ENCODE assay signal across 9 cellular contexts in the genomic region with DNA sequence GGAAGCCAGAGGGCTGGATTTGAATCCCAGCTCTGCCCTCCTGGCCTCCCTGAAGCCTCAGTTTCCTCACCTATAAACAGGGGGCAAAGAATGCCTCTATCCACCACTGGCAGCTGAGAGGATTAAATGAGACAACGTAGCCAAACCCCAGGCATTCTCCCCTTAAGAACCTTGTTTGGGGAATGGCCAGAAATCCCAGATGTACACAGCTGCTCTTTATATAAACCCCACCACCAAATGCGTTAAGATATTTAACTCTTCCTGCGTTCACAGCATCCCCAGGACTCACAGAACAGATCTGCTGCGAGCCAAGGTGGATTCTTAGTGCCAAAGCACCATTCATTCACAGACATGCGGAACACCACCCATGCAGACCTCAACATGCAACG. TPM values are rescaled to one million over a fixed set of nuclear protein-coding genes. Genes with fewer than 3 reads are reported as not detected.
A peak's percentile ranks its signal among the peaks of the same experiment; 100 is the strongest.
DNase-seq lines count a peak whose midpoint lies in the region; ATAC-seq, FAIRE-seq and TF ChIP-seq lines count a peak whose summit lies in the region.
"Had no signal": no experiment of that assay in that cellular context is flagged by ENCODE, and none has a peak within 500 bp of the region (broad histone marks: within the 10 kb centered on the region; RNA-seq: fewer than 3 reads in every experiment).

No MANE protein-coding gene starts in this region.

- no peak for FAIRE-seq in HepG2 (lab: Jason Lieb, UNC)

- peaks cover 84% of the 10 kb centered on the region for H4K20me1 ChIP-seq in HepG2 (ENCODE audit: insufficient read depth, low read length)

- ATAC-seq in HepG2 (no peak), GM18867 (IDR thresholded peaks at IDR 0.05; ENCODE audit: unreplicated experiment) (no peak), HG03139 (IDR thresholded peaks at IDR 0.05; ENCODE audit: unreplicated experiment) (no peak), GM18517 (IDR thresholded peaks at IDR 0.05; ENCODE audit: unreplicated experiment) (no peak)

- POLR2A ChIA-PET in activated CD4-positive, alpha-beta memory T cell treated with anti-CD3 and anti-CD28 coated beads for 36 hours (lab: Charles Lee): interaction anchor here (1.0 to 2.1 kb wide), 4 partner anchors 49 to 640 kb away, joined by 3 to 5 read pairs (median 4); partner anchors contain the start of gene RPLP1
- POLR2A ChIA-PET in HepG2 (lab: Yijun Ruan, JAX): interaction anchor here (12.3 kb wide), 1 partner anchor 15 kb away, joined by 152 read pairs; no protein-coding TSS in a partner anchor

- CTCF ChIA-PET in activated CD4-positive, alpha-beta memory T cell treated with anti-CD3 and anti-CD28 coated beads for 36 hours (lab: Charles Lee): interaction anchor here (0.7 to 1.1 kb wide), 2 partner anchors 431 to 517 kb away, joined by 3 read pairs; no protein-coding TSS in a partner anchor
- CTCF ChIA-PET in HepG2 (lab: Yijun Ruan, JAX; ENCODE audit: low intra/inter-chr PET ratio, low total read pairs): no interaction called here

- no peak overlapping the region for H3K27ac ChIP-seq in HepG2 (ENCODE audit: extremely low read length, insufficient read depth, low read length)
- peak overlapping the region; percentile 94 for H3K27ac ChIP-seq in suprapubic skin

- no peaks in the 10 kb centered on the region for H3K27me3 ChIP-seq in HepG2 (ENCODE audit: control insufficient read depth in 1 of 2, insufficient read depth in 2 of 2, low read length in 2 of 2)
- no peaks in the 10 kb centered on the region for H3K27me3 ChIP-seq in suprapubic skin

- H2AFZ ChIP-seq in HepG2 (ENCODE audit: low read length): no peak overlapping the region

- no peak for TF ChIP-seq CTCF in HepG2 (CRISPR knock-in tag; IDR thresholded peaks at IDR 0.05)
- TF ChIP-seq CTCF in suprapubic skin (IDR thresholded peaks at IDR 0.05): no peak

- in situ Hi-C loops in HepG2 (cut with HindIII; ENCODE audit: extremely low pct_ligation_motif_present, low pct_unique_long_range_greater_than_20kb): loop anchor here (25.0 kb wide), 1 partner anchor 630 kb away; the partner anchor contains the start of gene RPLP1

- H3K9me3 Mint-ChIP-seq in activated T-cell treated with anti-CD3 and anti-CD28 coated beads, Interleukin-2, amount 50 U/mL, for 24 hours: no peaks in the 10 kb centered on the region
- H3K9me3 Mint-ChIP-seq in activated CD4-positive, alpha-beta memory T cell treated with anti-CD3 and anti-CD28 coated beads for 36 hours: no peaks in the 10 kb centered on the region

- H3K36me3 ChIP-seq in HepG2 (replicated peaks in 1 of 2; ENCODE audit: control insufficient read depth in 1 of 2, insufficient read depth in 2 of 2, low read length in 2 of 2) (peaks cover 15 to 35% of the 10 kb centered on the region in 2 experiments; a peak in 4 of 5 replicates), suprapubic skin (no peaks in the 10 kb centered on the region)

- H3K9me3 ChIP-seq in HepG2 (ENCODE audit: low read length) (no peaks in the 10 kb centered on the region), suprapubic skin (no peaks in the 10 kb centered on the region)

- peaks cover 86% of the 10 kb centered on the region for H3K36me3 Mint-ChIP-seq in activated T-cell treated with anti-CD3 and anti-CD28 coated beads, Interleukin-2, amount 50 U/mL, for 24 hours (ENCODE audit: low read depth)
- H3K36me3 Mint-ChIP-seq in activated CD4-positive, alpha-beta memory T cell treated with anti-CD3 and anti-CD28 coated beads for 36 hours: peaks cover 71% of the 10 kb centered on the region

- H3K4me1 ChIP-seq in HepG2 (ENCODE audit: insufficient read depth, low read length) (peaks cover 69% of the 10 kb centered on the region), suprapubic skin (peaks cover 81% of the 10 kb centered on the region)

- H3K4me1 Mint-ChIP-seq in activated T-cell treated with anti-CD3 and anti-CD28 coated beads, Interleukin-2, amount 50 U/mL, for 24 hours (ENCODE audit: low read depth): peaks cover 74% of the 10 kb centered on the region
- peaks cover 74% of the 10 kb centered on the region for H3K4me1 Mint-ChIP-seq in activated CD4-positive, alpha-beta memory T cell treated with anti-CD3 and anti-CD28 coated beads for 36 hours (ENCODE audit: low read depth)

- H3K9ac ChIP-seq in HepG2 (ENCODE audit: insufficient read depth, low read depth, low read length): no peak overlapping the region

- no peak for TF ChIP-seq RAD21 in HepG2 (CRISPR knock-in tag; IDR thresholded peaks at IDR 0.05)

- peak overlapping the region; percentile 41 for H3K4me3 Mint-ChIP-seq in activated T-cell treated with anti-CD3 and anti-CD28 coated beads, Interleukin-2, amount 50 U/mL, for 24 hours
- peak overlapping the region; percentile 9 for H3K4me3 Mint-ChIP-seq in activated CD4-positive, alpha-beta memory T cell treated with anti-CD3 and anti-CD28 coated beads for 36 hours

- TF ChIP-seq POLR2A in HepG2 (IDR thresholded peaks at IDR 0.05; ENCODE audit: insufficient read depth in 1 of 2, low read depth in 2 of 2, low read length in 2 of 2) (no peak), suprapubic skin (IDR thresholded peaks at IDR 0.05) (no peak)

- H3K4me2 ChIP-seq in HepG2 (ENCODE audit: low read depth, low read length): peak overlapping the region; percentile 96

- H3K27me3 Mint-ChIP-seq in activated T-cell treated with anti-CD3 and anti-CD28 coated beads, Interleukin-2, amount 50 U/mL, for 24 hours: no peaks in the 10 kb centered on the region
- H3K27me3 Mint-ChIP-seq in activated CD4-positive, alpha-beta memory T cell treated with anti-CD3 and anti-CD28 coated beads for 36 hours: no peaks in the 10 kb centered on the region

- no peak for TF ChIP-seq EP300 in HepG2 (IDR thresholded peaks at IDR 0.05; ENCODE audit: low read depth in 2 of 2, low read length in 2 of 2)
- TF ChIP-seq EP300 in HepG2 (CRISPR knock-in tag; IDR thresholded peaks at IDR 0.05; ENCODE audit: borderline replicate concordance): no peak
- TF ChIP-seq EP300 in suprapubic skin (IDR thresholded peaks at IDR 0.05): no peak

- H3K4me3 ChIP-seq in HepG2 (replicated peaks in 1 of 3; ENCODE audit: insufficient read depth in 1 of 3, low read depth in 2 of 3, low read length in 3 of 3): peak overlapping the region in 1 of 3 experiments; percentile 19; a peak in 1 of 6 replicates
- H3K4me3 ChIP-seq in suprapubic skin: peak overlapping the region; percentile 97

- DNase-seq in activated T-cell treated with anti-CD3 and anti-CD28 coated beads, Interleukin-2, amount 50 U/mL, for 24 hours: no peak
- no peak for DNase-seq in activated T-cell treated with anti-CD3 and anti-CD28 coated beads for 4 hours
- DNase-seq in activated CD4-positive, alpha-beta memory T cell treated with anti-CD3 and anti-CD28 coated beads for 36 hours: no peak
- DNase-seq in HepG2 (ENCODE audit: low spot score): no peak
- DNase-seq in suprapubic skin (ENCODE audit: low spot score in 2 of 2): no peak
- DNase-seq: activated CD4-positive, alpha-beta T cell treated with anti-CD3 and anti-CD28 coated beads, Interleukin-2, amount 50 U/mL, for 4 hours had no signal

- BruUV-seq in HepG2 (replicated peaks; lab: Mats Ljungman, UMichigan): no TSS peak

- 90% methylated on average over 5 of the region's 6 CpGs for whole genome bisulfite sequencing in HepG2 (ENCODE audit: low lambda C conversion rate)
- 58% methylated on average over 6 of the region's 6 CpGs for WGBS in suprapubic skin

- intact Hi-C loops in activated CD4-positive, alpha-beta memory T cell treated with anti-CD3 and anti-CD28 coated beads for 36 hours (cut with micrococcal nuclease): no loop called here
- intact Hi-C loops in HepG2 (cut with micrococcal nuclease; ENCODE audit: unreplicated experiment): no loop called here

- H3K79me2 ChIP-seq in HepG2 (ENCODE audit: insufficient read depth, low read length): peaks cover 63% of the 10 kb centered on the region

- H3K27ac Mint-ChIP-seq in activated T-cell treated with anti-CD3 and anti-CD28 coated beads, Interleukin-2, amount 50 U/mL, for 24 hours: peak overlapping the region; percentile 24
- H3K27ac Mint-ChIP-seq in activated CD4-positive, alpha-beta memory T cell treated with anti-CD3 and anti-CD28 coated beads for 36 hours: no peak overlapping the region

TF ChIP-seq in HepG2, 621 proteins besides CTCF, POLR2A, EP300 and RAD21:
- 0 out of 2 replicates have a peak, but pooled peaks have one; percentile 1 for TF ChIP-seq NR2C2 (CRISPR knock-in tag; IDR thresholded peaks at IDR 0.05; ENCODE audit: borderline replicate concordance)
- no peak for TF ChIP-seq NFYC (CRISPR knock-in tag; IDR thresholded peaks at IDR 0.05)

RNA-seq across cellular contexts. Expression of gene TLE3, which starts 5.3 kb away (rescaled TPM):
- 10 to 100 TPM; 85.4 to 95.1 TPM for total RNA-seq in activated CD4-positive, alpha-beta memory T cell treated with anti-CD3 and anti-CD28 coated beads for 36 hours
- total RNA-seq in HepG2 (2016; rRNA removed; fragmentation: Illumina TruSeq; extraction: Trizol) (11.9 TPM in 2 replicates), suprapubic skin (100 to 1,000 TPM in 3 of 4 donors, 10 to 100 TPM in 1; 91.2 to 154 (median 137) TPM)
- 4.3 and 4.6 TPM in 2 replicates for total RNA-seq in HepG2 (2016; cell fraction: cytosol; rRNA removed; fragmentation: Illumina TruSeq; extraction: Trizol; ENCODE audit: low read depth)
- 11.3 and 13.4 TPM in 2 replicates for total RNA-seq in HepG2 (2016; cell fraction: insoluble cytoplasmic fraction; rRNA removed; fragmentation: Illumina TruSeq; extraction: Trizol)
- total RNA-seq in HepG2 (2016; cell fraction: membrane; rRNA removed; fragmentation: Illumina TruSeq; extraction: Trizol): 6.8 and 8.2 TPM in 2 replicates
- 17.8 and 18.8 TPM in 2 replicates for total RNA-seq in HepG2 (2016; cell fraction: nucleus; rRNA removed; fragmentation: Illumina TruSeq; extraction: Trizol)
- 10.8 and 13.8 TPM in 2 replicates for polyA plus RNA-seq in HepG2 (2011; rRNA removed)
- 7.1 and 8.6 TPM in 2 replicates for polyA plus RNA-seq in HepG2 (2011; cell fraction: cytosol; rRNA removed)
- 48.8 and 69.4 TPM in 2 replicates for polyA plus RNA-seq in HepG2 (2011; cell fraction: nucleus; rRNA removed)
- polyA plus RNA-seq in HepG2 (2012): 21.9 and 27.0 TPM in 2 replicates
- 0.89 and 1.1 TPM in 2 replicates for polyA plus RNA-seq in HepG2 (2016; cell fraction: cytosol; fragmentation: Illumina TruSeq; extraction: Trizol; ENCODE audit: low read depth)
- polyA plus RNA-seq in HepG2 (2016; cell fraction: insoluble cytoplasmic fraction; fragmentation: Illumina TruSeq; extraction: Trizol; ENCODE audit: low read depth): 11.5 and 15.8 TPM in 2 replicates
- 2.4 and 4.2 TPM in 2 replicates for polyA plus RNA-seq in HepG2 (2016; cell fraction: membrane; fragmentation: Illumina TruSeq; extraction: Trizol; ENCODE audit: low read depth)
- polyA plus RNA-seq in HepG2 (2016; cell fraction: nucleus; fragmentation: Illumina TruSeq; extraction: Trizol; ENCODE audit: insufficient read depth, low read depth): 22.7 and 23.0 TPM in 2 replicates
- 51.1 and 121 TPM in 2 replicates for polyA minus RNA-seq in HepG2 (2011; rRNA and poly(A)+ RNA removed; ENCODE audit: low replicate concordance)
- polyA minus RNA-seq in HepG2 (2011; cell fraction: cytosol; rRNA and poly(A)+ RNA removed): 16.1 and 16.6 TPM in 2 replicates
- polyA minus RNA-seq in HepG2 (2011; cell fraction: nucleus; rRNA and poly(A)+ RNA removed): 57.1 and 60.3 TPM in 2 replicates
